8 cellular contexts compared by ENCODE assay signal in genomic region chr16:65822148-65822547, GRCh38.
"Had no signal": no experiment of that assay in that cellular context is flagged by ENCODE, and none has a peak within 500 bp of the region (broad histone marks: within the 10 kb centered on the region; RNA-seq: fewer than 3 reads in every experiment).

No MANE protein-coding gene starts in this region.

- H3K4me3 ChIP-seq: GM12878 had no signal

- FAIRE-seq: G401.6, GM12878, GM12891, GM12892, GM18507, GM19239 had no signal

- DNase-seq: GDM1, GF-D8 had no signal

- ATAC-seq: GM12878 had no signal
